1 cellular context compared by ENCODE assay signal in the genomic region with DNA sequence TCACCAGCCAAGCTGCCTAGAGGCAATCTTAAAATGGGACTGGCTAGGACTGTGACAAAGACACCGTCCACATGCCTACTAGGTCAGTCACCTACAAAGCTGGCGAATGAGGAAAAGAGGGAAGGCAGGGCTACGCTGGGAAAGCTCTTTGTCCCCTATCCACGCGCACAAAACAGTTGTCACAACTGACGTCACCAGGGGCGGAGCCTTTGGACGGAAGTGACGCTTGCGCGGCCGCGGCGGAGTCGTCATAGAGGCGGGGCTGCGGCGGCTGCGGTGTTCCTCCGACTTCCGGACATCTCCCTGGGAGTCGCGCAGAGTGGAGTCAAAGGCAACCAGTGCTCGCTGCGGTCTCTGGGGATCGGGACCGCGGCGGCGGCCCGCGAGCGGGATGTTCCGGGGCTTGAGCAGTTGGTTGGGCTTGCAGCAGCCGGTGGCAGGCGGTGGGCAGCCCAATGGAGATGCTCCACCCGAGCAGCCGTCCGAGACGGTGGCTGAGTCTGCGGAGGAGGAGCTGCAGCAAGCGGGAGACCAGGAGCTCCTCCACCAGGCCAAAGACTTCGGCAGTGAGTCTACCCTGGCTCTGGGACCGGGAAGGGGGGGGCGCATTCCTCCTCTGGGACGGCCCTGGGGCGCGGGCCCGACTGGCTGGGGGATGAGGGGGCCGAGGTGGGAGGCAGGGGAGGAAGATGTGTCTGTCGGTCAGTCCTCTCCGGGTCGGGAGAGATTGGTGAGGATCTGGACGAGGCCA.
TF ChIP-seq lines count a peak whose summit lies in the region.

TSS of gene SYAP1 (plus strand) at position 279 of the 751 bp plus-strand sequence. CDS start at position 392, 113 bp downstream.

TF ChIP-seq in K562, 482 proteins besides CTCF, POLR2A, EP300 and RAD21 (continued from another document and continues in another):
- TF ChIP-seq, protein P1, sequence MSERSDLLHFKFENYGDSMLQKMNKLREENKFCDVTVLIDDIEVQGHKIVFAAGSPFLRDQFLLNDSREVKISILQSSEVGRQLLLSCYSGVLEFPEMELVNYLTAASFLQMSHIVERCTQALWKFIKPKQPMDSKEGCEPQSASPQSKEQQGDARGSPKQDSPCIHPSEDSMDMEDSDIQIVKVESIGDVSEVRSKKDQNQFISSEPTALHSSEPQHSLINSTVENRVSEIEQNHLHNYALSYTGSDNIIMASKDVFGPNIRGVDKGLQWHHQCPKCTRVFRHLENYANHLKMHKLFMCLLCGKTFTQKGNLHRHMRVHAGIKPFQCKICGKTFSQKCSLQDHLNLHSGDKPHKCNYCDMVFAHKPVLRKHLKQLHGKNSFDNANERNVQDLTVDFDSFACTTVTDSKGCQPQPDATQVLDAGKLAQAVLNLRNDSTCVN (CRISPR knock-in tag; IDR thresholded peaks at IDR 0.05) = no peak
- TF ChIP-seq ZNF398 (CRISPR knock-in tag; IDR thresholded peaks at IDR 0.05) (no peak), CEBPB (tag; IDR thresholded peaks at IDR 0.05) (no peak), ZNF445 (CRISPR knock-in tag; IDR thresholded peaks at IDR 0.05; ENCODE audit: low read depth) (no peak), TEAD1 (CRISPR knock-in tag; IDR thresholded peaks at IDR 0.05) (no peak), ZNF212 (CRISPR knock-in tag; IDR thresholded peaks at IDR 0.05) (no peak), ZNF589 (CRISPR knock-in tag; IDR thresholded peaks at IDR 0.05; ENCODE audit: low read depth) (no peak), ARNT (IDR thresholded peaks at IDR 0.05) (0 out of 4 replicates have a peak, but pooled peaks of 1 of the 2 experiments have one; percentile 42), U2AF1 (optimal IDR thresholded peaks at IDR 0.05; ENCODE audit: low read depth, low read length) (no peak), JUNB (CRISPR knock-in tag; conservative IDR thresholded peaks at IDR 0.05) (no peak), STAG1 (CRISPR knock-in tag; IDR thresholded peaks at IDR 0.05; ENCODE audit: borderline replicate concordance) (no peak), CUX1 (CRISPR knock-in tag; IDR thresholded peaks at IDR 0.05) (no peak), ZNF318 (IDR thresholded peaks at IDR 0.05; ENCODE audit: borderline replicate concordance in 1 of 2, low read depth in 1 of 2) (no peak; a peak in 1 of 4 replicates), LCOR (CRISPR knock-in tag; IDR thresholded peaks at IDR 0.05) (no peak; the same call in 1 of the 2 replicates), ZNF507 (tag; conservative IDR thresholded peaks at IDR 0.05) (no peak), RFX1 (IDR thresholded peaks at IDR 0.05) (peak; percentile 29; the same call in 1 of the 2 replicates), NKRF (IDR thresholded peaks at IDR 0.05; ENCODE audit: borderline replicate concordance) (no peak)
- TF ChIP-seq, protein P2, sequence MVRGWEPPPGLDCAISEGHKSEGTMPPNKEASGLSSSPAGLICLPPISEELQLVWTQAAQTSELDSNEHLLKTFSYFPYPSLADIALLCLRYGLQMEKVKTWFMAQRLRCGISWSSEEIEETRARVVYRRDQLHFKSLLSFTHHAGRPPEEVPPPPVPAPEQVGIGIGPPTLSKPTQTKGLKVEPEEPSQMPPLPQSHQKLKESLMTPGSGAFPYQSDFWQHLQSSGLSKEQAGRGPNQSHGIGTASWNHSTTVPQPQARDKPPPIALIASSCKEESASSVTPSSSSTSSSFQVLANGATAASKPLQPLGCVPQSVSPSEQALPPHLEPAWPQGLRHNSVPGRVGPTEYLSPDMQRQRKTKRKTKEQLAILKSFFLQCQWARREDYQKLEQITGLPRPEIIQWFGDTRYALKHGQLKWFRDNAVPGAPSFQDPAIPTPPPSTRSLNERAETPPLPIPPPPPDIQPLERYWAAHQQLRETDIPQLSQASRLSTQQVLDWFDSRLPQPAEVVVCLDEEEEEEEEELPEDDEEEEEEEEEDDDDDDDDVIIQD (CRISPR knock-in tag; IDR thresholded peaks at IDR 0.05) = no peak
- TF ChIP-seq, protein P3, sequence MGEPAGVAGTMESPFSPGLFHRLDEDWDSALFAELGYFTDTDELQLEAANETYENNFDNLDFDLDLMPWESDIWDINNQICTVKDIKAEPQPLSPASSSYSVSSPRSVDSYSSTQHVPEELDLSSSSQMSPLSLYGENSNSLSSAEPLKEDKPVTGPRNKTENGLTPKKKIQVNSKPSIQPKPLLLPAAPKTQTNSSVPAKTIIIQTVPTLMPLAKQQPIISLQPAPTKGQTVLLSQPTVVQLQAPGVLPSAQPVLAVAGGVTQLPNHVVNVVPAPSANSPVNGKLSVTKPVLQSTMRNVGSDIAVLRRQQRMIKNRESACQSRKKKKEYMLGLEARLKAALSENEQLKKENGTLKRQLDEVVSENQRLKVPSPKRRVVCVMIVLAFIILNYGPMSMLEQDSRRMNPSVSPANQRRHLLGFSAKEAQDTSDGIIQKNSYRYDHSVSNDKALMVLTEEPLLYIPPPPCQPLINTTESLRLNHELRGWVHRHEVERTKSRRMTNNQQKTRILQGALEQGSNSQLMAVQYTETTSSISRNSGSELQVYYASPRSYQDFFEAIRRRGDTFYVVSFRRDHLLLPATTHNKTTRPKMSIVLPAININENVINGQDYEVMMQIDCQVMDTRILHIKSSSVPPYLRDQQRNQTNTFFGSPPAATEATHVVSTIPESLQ (CRISPR knock-in tag; IDR thresholded peaks at IDR 0.05) = no peak
- TF ChIP-seq, protein P4, sequence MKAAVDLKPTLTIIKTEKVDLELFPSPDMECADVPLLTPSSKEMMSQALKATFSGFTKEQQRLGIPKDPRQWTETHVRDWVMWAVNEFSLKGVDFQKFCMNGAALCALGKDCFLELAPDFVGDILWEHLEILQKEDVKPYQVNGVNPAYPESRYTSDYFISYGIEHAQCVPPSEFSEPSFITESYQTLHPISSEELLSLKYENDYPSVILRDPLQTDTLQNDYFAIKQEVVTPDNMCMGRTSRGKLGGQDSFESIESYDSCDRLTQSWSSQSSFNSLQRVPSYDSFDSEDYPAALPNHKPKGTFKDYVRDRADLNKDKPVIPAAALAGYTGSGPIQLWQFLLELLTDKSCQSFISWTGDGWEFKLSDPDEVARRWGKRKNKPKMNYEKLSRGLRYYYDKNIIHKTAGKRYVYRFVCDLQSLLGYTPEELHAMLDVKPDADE (conservative IDR thresholded peaks at IDR 0.05; ENCODE audit: control insufficient read depth, low read depth, low read length) = no peak
